24 cellular contexts compared by ENCODE assay signal in the genomic region with DNA sequence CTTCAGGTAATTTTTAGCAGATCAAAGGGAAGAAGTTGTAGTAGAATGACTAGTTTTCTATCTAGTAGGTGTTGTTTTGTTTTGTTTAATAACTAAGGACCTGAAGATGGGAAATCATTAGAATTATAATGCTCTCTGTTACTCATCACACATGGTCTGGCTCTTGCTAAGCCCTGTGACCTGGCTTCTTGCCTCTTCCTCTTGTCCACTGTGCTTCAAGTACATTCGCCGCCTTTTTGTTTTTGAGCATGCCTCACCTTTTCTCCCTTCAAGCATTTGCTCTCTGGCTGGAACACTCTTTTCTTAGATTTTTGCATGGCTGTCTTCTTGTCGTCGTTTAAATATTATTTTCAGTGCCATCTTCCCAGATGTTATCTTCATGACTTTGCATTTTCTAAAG. TPM values are rescaled to one million over a fixed set of nuclear protein-coding genes. Genes with fewer than 3 reads are reported as not detected.
DNase-seq lines count a peak whose midpoint lies in the region; ATAC-seq and TF ChIP-seq lines count a peak whose summit lies in the region.
"Had no signal": no experiment of that assay in that cellular context is flagged by ENCODE, and none has a peak within 500 bp of the region (broad histone marks: within the 10 kb centered on the region; RNA-seq: fewer than 3 reads in every experiment).

No MANE protein-coding gene starts in this region.

- H3K27ac Mint-ChIP-seq in memory B cell = peak overlapping the region; percentile 38
- H3K27ac Mint-ChIP-seq: CD4-positive, alpha-beta memory T cell had no signal

- H4K20me1 ChIP-seq in PC-9 (ENCODE audit: insufficient read depth) = no peaks in the 10 kb centered on the region

- H3K4me3 Mint-ChIP-seq in memory B cell = no peak overlapping the region
- H3K4me3 Mint-ChIP-seq: CD4-positive, alpha-beta memory T cell had no signal

- H3K9me3 Mint-ChIP-seq in memory B cell = peaks cover 2% of the 10 kb centered on the region

- 50 to 55% methylated on average over 4 of the region's 4 CpGs for WGBS in heart right ventricle, 2 donors

- H3K27ac ChIP-seq in heart right ventricle (peak overlapping the region in 7 of 10 donors; percentile 15 to 59 (median 26)), PC-9 (no peak overlapping the region), lower lobe of right lung (no peak overlapping the region)
- H3K27ac ChIP-seq: 22Rv1; BLaER1 treated with 17β-estradiol and CSF1 and Interleukin-3, amounts not matched to agents 10 nM and 100 nM had no signal

- H3K27me3 ChIP-seq in heart right ventricle (no peaks in the 10 kb centered on the region), PC-9 (ENCODE audit: insufficient read depth, low read depth) (no peaks in the 10 kb centered on the region), lower lobe of right lung (ENCODE audit: low read depth) (no peaks in the 10 kb centered on the region)
- H3K27me3 ChIP-seq: BLaER1 treated with 17β-estradiol and CSF1 and Interleukin-3, amounts not matched to agents 10 nM and 100 nM; MG63 had no signal

- intact Hi-C loops in Right ventricle myocardium inferior (cut with DNase I) (no loop called here), cardiac septum (cut with DNase I) (no loop called here), heart right ventricle (cut with DNase I) (no loop called here), PC-9 (cut with micrococcal nuclease; ENCODE audit: unreplicated experiment) (no loop called here), lower lobe of right lung (cut with DNase I) (no loop called here)

- H3K36me3 ChIP-seq in heart right ventricle (no peaks in the 10 kb centered on the region), PC-9 (ENCODE audit: low read depth) (no peaks in the 10 kb centered on the region), lower lobe of right lung (no peaks in the 10 kb centered on the region)
- H3K36me3 ChIP-seq: BLaER1 treated with 17β-estradiol and CSF1 and Interleukin-3, amounts not matched to agents 10 nM and 100 nM; MG63 had no signal

- no TSS peak for BruUV-seq in PC-9 (replicated peaks; lab: Mats Ljungman, UMichigan)

- peak; percentile 58 for ATAC-seq in Right ventricle myocardium inferior
- ATAC-seq in heart right ventricle = peak in 3 of 8 donors; percentile 56 to 62 (median 60)
- ATAC-seq in memory B cell (ENCODE audit: low read depth) = no peak
- ATAC-seq in HG03457 (IDR thresholded peaks at IDR 0.05; ENCODE audit: unreplicated experiment) = no peak
- no peak for ATAC-seq in lower lobe of right lung
- ATAC-seq: HCT116 had no signal

- H3K36me3 Mint-ChIP-seq in memory B cell = peaks cover 5% of the 10 kb centered on the region
- H3K36me3 Mint-ChIP-seq: CD4-positive, alpha-beta memory T cell had no signal

- H2AFZ ChIP-seq in PC-9 = no peak overlapping the region

- H3F3A ChIP-seq in PC-9 (ENCODE audit: insufficient read depth, low read depth) = no peaks in the 10 kb centered on the region

- H3K4me2 ChIP-seq in PC-9 = no peak overlapping the region
- H3K4me2 ChIP-seq: BLaER1 treated with 17β-estradiol and CSF1 and Interleukin-3, amounts not matched to agents 10 nM and 100 nM had no signal

- CTCF ChIA-PET in PC-9 (lab: Charles Lee) = no interaction called here

- H3K9me3 ChIP-seq in heart right ventricle (peaks cover 0 to 6% (median 0%) of the 10 kb centered on the region in 11 donors), PC-9 (ENCODE audit: insufficient read depth, low read depth) (no peaks in the 10 kb centered on the region), lower lobe of right lung (no peaks in the 10 kb centered on the region)
- H3K9me3 ChIP-seq: Caco-2, MG63 had no signal

- POLR2A ChIA-PET in PC-9 (lab: Charles Lee; ENCODE audit: unreplicated experiment) = interaction anchor here (0.5 to 0.6 kb wide), 3 partner anchors 21 to 1158 kb away, joined by 3 to 6 read pairs (median 4); no protein-coding TSS in a partner anchor

- H3K79me2 ChIP-seq in PC-9 (ENCODE audit: low read depth) = peaks cover 18% of the 10 kb centered on the region

- H3K27me3 Mint-ChIP-seq in memory B cell = no peaks in the 10 kb centered on the region
- H3K27me3 Mint-ChIP-seq: CD4-positive, alpha-beta memory T cell had no signal

- DNase-seq in Right ventricle myocardium inferior (ENCODE audit: missing footprints) (no peak), cardiac septum (ENCODE audit: low spot score) (no peak), heart right ventricle (no peak), memory B cell (ENCODE audit: low spot score in 2 of 2) (no peak), PC-9 (no peak), lower lobe of right lung (no peak)
- no peak for DNase-seq in stimulated activated CD8-positive, alpha-beta memory T cell treated with anti-CD3 and anti-CD28 coated beads, Interleukin-4, amount 100 ng/mL, for 48 hours
- DNase-seq: Caco-2; CD4-positive, alpha-beta memory T cell; DND-41; GOT3; Kasumi-1; MG63; NCI-H1417; NCI-H1694 treated with DMSO at 0.1 percent for 48 hours; NCI-H2081 treated with DMSO at 0.1 percent for 48 hours; NCI-H2171 treated with DMSO at 0.1 percent for 48 hours; NCI-H526; OCI-M1; SHP77 had no signal

- peaks cover 59% of the 10 kb centered on the region for H3K4me1 Mint-ChIP-seq in memory B cell

- no peaks in the 10 kb centered on the region for H3K9me2 ChIP-seq in PC-9 (ENCODE audit: insufficient read depth)

- TF ChIP-seq CTCF in heart right ventricle (IDR thresholded peaks at IDR 0.05) (no peak), PC-9 (conservative IDR thresholded peaks at IDR 0.05) (no peak), lower lobe of right lung (IDR thresholded peaks at IDR 0.05) (no peak)

- H3K4me1 ChIP-seq in heart right ventricle = peaks cover 0 to 71% (median 55%) of the 10 kb centered on the region in 9 donors
- no peaks in the 10 kb centered on the region for H3K4me1 ChIP-seq in PC-9 (replicated peaks; ENCODE audit: insufficient read depth)
- H3K4me1 ChIP-seq in lower lobe of right lung = peaks cover 5% of the 10 kb centered on the region
- H3K4me1 ChIP-seq: Caco-2 had no signal

- no peak overlapping the region for H3K4me3 ChIP-seq in heart right ventricle
- no peak overlapping the region for H3K4me3 ChIP-seq in PC-9
- H3K4me3 ChIP-seq in lower lobe of right lung = no peak overlapping the region
- H3K4me3 ChIP-seq: BLaER1 treated with 17β-estradiol and CSF1 and Interleukin-3, amounts not matched to agents 10 nM and 100 nM; MG63 had no signal

RNA-seq across cellular contexts. Expression of a gene that starts 47.7 kb away (rescaled TPM):
- total RNA-seq in Right ventricle myocardium inferior (120 TPM), cardiac septum (83.8 TPM), heart right ventricle (100 to 1,000 TPM in 1 of 10 donors, 10 to 100 TPM in 9; 72.3 to 102 (median 77.7) TPM), PC-9 (2021) (70.7 and 110 TPM in 2 replicates), lower lobe of right lung (46.7 TPM)
- 10 to 100 TPM; 22.8 to 30.4 TPM for polyA plus RNA-seq in heart right ventricle

Comparison
In these comparisons a context has a peak if more than half of its experiments do, and no peak if none do; other contexts are left out.
1. H3K27ac ChIP-seq: peak in heart right ventricle (7 of 10); none in PC-9 (single experiment) and lower lobe of right lung (single experiment).